Comparison of ENCODE assay signal across 8 cellular contexts in the genomic region with DNA sequence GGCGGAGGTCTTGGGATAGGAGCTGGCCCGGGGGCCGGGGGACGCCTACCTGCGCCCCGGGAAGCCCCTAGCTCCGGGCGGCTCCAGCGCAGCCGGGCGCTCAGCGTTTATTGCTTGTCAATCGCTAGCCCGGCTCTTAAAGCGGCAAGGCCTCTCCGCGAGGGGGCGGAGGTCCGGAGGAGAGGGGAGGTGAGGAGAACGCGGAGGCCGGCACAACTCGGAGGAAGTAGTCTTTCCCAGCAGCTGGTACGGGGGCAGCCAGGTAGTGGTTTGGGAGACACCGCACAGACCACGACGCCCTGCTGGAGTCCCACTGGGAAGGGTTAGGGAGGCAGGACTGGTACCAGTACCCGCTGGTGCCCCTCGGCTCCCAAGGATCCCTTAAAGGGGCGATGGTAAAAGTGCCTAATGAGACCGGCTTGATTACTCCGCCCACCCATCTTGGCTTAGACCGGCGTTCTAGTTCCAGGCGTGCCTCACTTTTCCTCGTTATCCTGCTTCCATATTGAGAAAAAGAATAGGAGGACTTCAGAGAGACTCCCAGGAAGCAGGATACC. TPM values are rescaled to one million over a fixed set of nuclear protein-coding genes. Genes with fewer than 3 reads are reported as not detected.
DNase-seq lines count a peak whose midpoint lies in the region; ATAC-seq, FAIRE-seq and TF ChIP-seq lines count a peak whose summit lies in the region.

A gene with protein sequence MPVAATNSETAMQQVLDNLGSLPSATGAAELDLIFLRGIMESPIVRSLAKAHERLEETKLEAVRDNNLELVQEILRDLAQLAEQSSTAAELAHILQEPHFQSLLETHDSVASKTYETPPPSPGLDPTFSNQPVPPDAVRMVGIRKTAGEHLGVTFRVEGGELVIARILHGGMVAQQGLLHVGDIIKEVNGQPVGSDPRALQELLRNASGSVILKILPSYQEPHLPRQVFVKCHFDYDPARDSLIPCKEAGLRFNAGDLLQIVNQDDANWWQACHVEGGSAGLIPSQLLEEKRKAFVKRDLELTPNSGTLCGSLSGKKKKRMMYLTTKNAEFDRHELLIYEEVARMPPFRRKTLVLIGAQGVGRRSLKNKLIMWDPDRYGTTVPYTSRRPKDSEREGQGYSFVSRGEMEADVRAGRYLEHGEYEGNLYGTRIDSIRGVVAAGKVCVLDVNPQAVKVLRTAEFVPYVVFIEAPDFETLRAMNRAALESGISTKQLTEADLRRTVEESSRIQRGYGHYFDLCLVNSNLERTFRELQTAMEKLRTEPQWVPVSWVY (minus strand): TSS at position 112 of the 557 bp plus-strand sequence. CDS start 3,076 bp downstream, outside the sequence.

- H3K4me1 Mint-ChIP-seq in effector memory CD8-positive, alpha-beta T cell (ENCODE audit: low read depth in 2 of 2) = peaks cover 9 to 10% of the 10 kb centered on the region in 2 donors

- no peak for TF ChIP-seq POLR2A in GM12892 (IDR thresholded peaks at IDR 0.05; ENCODE audit: low read depth, low read length)

- DNase-seq in GM12892 (ENCODE audit: insufficient read length) = peak; percentile 46
- DNase-seq in NCI-H524 treated with DMSO at 0.1 percent for 48 hours (lab: John Stamatoyannopoulos, UW) = peak; percentile 54
- peak; percentile 78 for DNase-seq in activated CD8-positive, alpha-beta memory T cell treated with anti-CD3 and anti-CD28 coated beads, Interleukin-2, amount 50 U/mL, for 48 hours
- DNase-seq in effector memory CD8-positive, alpha-beta T cell = peak; percentile 48 to 54 (median 52)
- peak; percentile 8 to 19 for DNase-seq in lung microvascular endothelial cell (ENCODE audit: low read depth in 2 of 2)
- peak; percentile 27 for DNase-seq in stimulated activated CD8-positive, alpha-beta memory T cell treated with anti-CD3 and anti-CD28 coated beads, Interleukin-15, amount 100 ng/mL, for 1 hour (ENCODE audit: low read depth)
- DNase-seq in A172 (ENCODE audit: low spot score) = no peak

- peak within 1 kb of the TSS; percentile 90 to 92 for H3K27ac Mint-ChIP-seq in effector memory CD8-positive, alpha-beta T cell

- peaks cover 21 to 30% of the 10 kb centered on the region in 2 donors for H3K27me3 Mint-ChIP-seq in effector memory CD8-positive, alpha-beta T cell

- no peaks in the 10 kb centered on the region for H3K9me3 Mint-ChIP-seq in effector memory CD8-positive, alpha-beta T cell

- peak within 1 kb of the TSS; percentile 90 to 92 for H3K4me3 Mint-ChIP-seq in effector memory CD8-positive, alpha-beta T cell

- peaks cover 2% of the 10 kb centered on the region for H3K36me3 Mint-ChIP-seq in effector memory CD8-positive, alpha-beta T cell (ENCODE audit: insufficient read depth)

- peak; percentile 65 for ATAC-seq in effector memory CD8-positive, alpha-beta T cell (replicated peaks)
- no peak for ATAC-seq in HG03045 (IDR thresholded peaks at IDR 0.05; ENCODE audit: unreplicated experiment)

- FAIRE-seq in GM12892 (lab: Jason Lieb, UNC) = no peak

RNA-seq across cellular contexts. Expression of the gene that starts here (rescaled TPM):
- 0.08 TPM for polyA plus RNA-seq in GM12892 (2012; ENCODE audit: missing spikeins)
- under 0.01 TPM in 2 replicates for total RNA-seq in lung microvascular endothelial cell
- 4.8 TPM in 2 replicates for total RNA-seq in A172 (2014; rRNA removed; shearing (Covaris generic))

Comparison
In these comparisons a context has a peak if more than half of its experiments do, and no peak if none do; other contexts are left out.
1. Peak in DNase-seq in lung microvascular endothelial cell; RNA of the gene not detected or under 1 TPM.